Comparison of ENCODE assay signal across 1 cellular context in genomic region chr19:4871711-4872110, GRCh38.
TF ChIP-seq lines count a peak whose summit lies in the region.

No MANE protein-coding gene starts in this region.

TF ChIP-seq in K562, 482 proteins besides CTCF, POLR2A, EP300 and RAD21 (continued from another document):
- TF ChIP-seq NFE2 (IDR thresholded peaks at IDR 0.05; ENCODE audit: low read depth) = no peak
